In genomic region chr18:12606592-12607315, GRCh38 we compare ENCODE assay signal across 8 cellular contexts. TPM values are rescaled to one million over a fixed set of nuclear protein-coding genes. Genes with fewer than 3 reads are reported as not detected.
A peak's percentile ranks its signal among the peaks of the same experiment; 100 is the strongest.
DNase-seq lines count a peak whose midpoint lies in the region; ATAC-seq and TF ChIP-seq lines count a peak whose summit lies in the region.

No MANE protein-coding gene starts in this region.

- peak overlapping the region; percentile 81 for H3K9ac ChIP-seq in smooth muscle cell (ENCODE audit: low read depth)

- H3K36me3 ChIP-seq in smooth muscle cell (ENCODE audit: low read depth), result no peaks in the 10 kb centered on the region

- H4K20me1 ChIP-seq in smooth muscle cell (ENCODE audit: low read depth), result peaks cover 15% of the 10 kb centered on the region

- H3K9me3 ChIP-seq in smooth muscle cell (replicated peaks; ENCODE audit: low read depth), result no peaks in the 10 kb centered on the region

- H3K27ac ChIP-seq in smooth muscle cell (ENCODE audit: low read depth), result peak overlapping the region; percentile 97

- no peak overlapping the region for H2AFZ ChIP-seq in smooth muscle cell (ENCODE audit: low read depth)

- peaks cover 4% of the 10 kb centered on the region for H3K79me2 ChIP-seq in smooth muscle cell (ENCODE audit: low read depth)

- no peaks in the 10 kb centered on the region for H3K27me3 ChIP-seq in smooth muscle cell (ENCODE audit: low read depth)

- peak; percentile 33 for DNase-seq in HS-5 (ENCODE audit: low read depth)
- peak; percentile 89 for DNase-seq in foreskin melanocyte
- DNase-seq in smooth muscle cell (lab: John Stamatoyannopoulos, UW; ENCODE audit: unreplicated experiment), result no peak
- no peak for DNase-seq in SKM-1 treated with dmso at 0.1 percent for 144 hours (lab: John Stamatoyannopoulos, UW; ENCODE audit: unreplicated experiment)
- no peak for DNase-seq in activated CD8-positive, alpha-beta memory T cell treated with anti-CD3 and anti-CD28 coated beads for 24 hours
- no peak for DNase-seq in activated gamma-delta T cell treated with Interleukin-2 at 50 U/mL for 16 hours

- H3K4me2 ChIP-seq in smooth muscle cell, result peak overlapping the region; percentile 56

- H3K4me3 ChIP-seq in smooth muscle cell, result no peak overlapping the region

- ATAC-seq in SK-N-SH treated with all-trans-retinoic acid at 6 μM for 48 hours (peak; percentile 65), HG02973 (IDR thresholded peaks at IDR 0.05; ENCODE audit: unreplicated experiment) (no peak)

- TF ChIP-seq CTCF in smooth muscle cell (IDR thresholded peaks at IDR 0.05; ENCODE audit: borderline replicate concordance, insufficient read depth, poor library complexity, severe bottlenecking), result no peak

- H3F3A ChIP-seq in smooth muscle cell (ENCODE audit: low read depth), result peaks cover 7% of the 10 kb centered on the region

- WGBS in smooth muscle cell (ENCODE audit: low lambda C conversion rate), result 71% methylated on average over 10 of the region's 10 CpGs

- no peaks in the 10 kb centered on the region for H3K4me1 ChIP-seq in smooth muscle cell (ENCODE audit: low read depth)

TF ChIP-seq in SK-N-SH treated with all-trans-retinoic acid at 6 μM for 48 hours, 23 proteins besides CTCF, POLR2A, EP300 and RAD21:
- no peak for TF ChIP-seq RARB (CRISPR knock-in tag; IDR thresholded peaks at IDR 0.05)
- TF ChIP-seq, protein P1, sequence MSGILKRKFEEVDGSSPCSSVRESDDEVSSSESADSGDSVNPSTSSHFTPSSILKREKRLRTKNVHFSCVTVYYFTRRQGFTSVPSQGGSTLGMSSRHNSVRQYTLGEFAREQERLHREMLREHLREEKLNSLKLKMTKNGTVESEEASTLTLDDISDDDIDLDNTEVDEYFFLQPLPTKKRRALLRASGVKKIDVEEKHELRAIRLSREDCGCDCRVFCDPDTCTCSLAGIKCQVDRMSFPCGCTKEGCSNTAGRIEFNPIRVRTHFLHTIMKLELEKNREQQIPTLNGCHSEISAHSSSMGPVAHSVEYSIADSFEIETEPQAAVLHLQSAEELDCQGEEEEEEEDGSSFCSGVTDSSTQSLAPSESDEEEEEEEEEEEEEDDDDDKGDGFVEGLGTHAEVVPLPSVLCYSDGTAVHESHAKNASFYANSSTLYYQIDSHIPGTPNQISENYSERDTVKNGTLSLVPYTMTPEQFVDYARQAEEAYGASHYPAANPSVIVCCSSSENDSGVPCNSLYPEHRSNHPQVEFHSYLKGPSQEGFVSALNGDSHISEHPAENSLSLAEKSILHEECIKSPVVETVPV (CRISPR knock-in tag; IDR thresholded peaks at IDR 0.05), result no peak
- TF ChIP-seq TSHZ2 (CRISPR knock-in tag; IDR thresholded peaks at IDR 0.05), result no peak
- no peak for TF ChIP-seq OSR1 (CRISPR knock-in tag; IDR thresholded peaks at IDR 0.05)
- TF ChIP-seq PPARA (CRISPR knock-in tag; IDR thresholded peaks at IDR 0.05; ENCODE audit: borderline replicate concordance), result no peak
- TF ChIP-seq ZFP30 (CRISPR knock-in tag; IDR thresholded peaks at IDR 0.05), result no peak
- no peak for TF ChIP-seq ZNF565 (CRISPR knock-in tag; conservative IDR thresholded peaks at IDR 0.05; ENCODE audit: low read depth)
- TF ChIP-seq TCF4 (CRISPR knock-in tag; IDR thresholded peaks at IDR 0.05; ENCODE audit: borderline replicate concordance), result no peak
- no peak for TF ChIP-seq ZFP3 (CRISPR knock-in tag; IDR thresholded peaks at IDR 0.05)
- TF ChIP-seq, protein P2, sequence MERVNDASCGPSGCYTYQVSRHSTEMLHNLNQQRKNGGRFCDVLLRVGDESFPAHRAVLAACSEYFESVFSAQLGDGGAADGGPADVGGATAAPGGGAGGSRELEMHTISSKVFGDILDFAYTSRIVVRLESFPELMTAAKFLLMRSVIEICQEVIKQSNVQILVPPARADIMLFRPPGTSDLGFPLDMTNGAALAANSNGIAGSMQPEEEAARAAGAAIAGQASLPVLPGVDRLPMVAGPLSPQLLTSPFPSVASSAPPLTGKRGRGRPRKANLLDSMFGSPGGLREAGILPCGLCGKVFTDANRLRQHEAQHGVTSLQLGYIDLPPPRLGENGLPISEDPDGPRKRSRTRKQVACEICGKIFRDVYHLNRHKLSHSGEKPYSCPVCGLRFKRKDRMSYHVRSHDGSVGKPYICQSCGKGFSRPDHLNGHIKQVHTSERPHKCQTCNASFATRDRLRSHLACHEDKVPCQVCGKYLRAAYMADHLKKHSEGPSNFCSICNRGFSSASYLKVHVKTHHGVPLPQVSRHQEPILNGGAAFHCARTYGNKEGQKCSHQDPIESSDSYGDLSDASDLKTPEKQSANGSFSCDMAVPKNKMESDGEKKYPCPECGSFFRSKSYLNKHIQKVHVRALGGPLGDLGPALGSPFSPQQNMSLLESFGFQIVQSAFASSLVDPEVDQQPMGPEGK (CRISPR knock-in tag; IDR thresholded peaks at IDR 0.05; ENCODE audit: borderline replicate concordance), result no peak
- TF ChIP-seq, protein P3, sequence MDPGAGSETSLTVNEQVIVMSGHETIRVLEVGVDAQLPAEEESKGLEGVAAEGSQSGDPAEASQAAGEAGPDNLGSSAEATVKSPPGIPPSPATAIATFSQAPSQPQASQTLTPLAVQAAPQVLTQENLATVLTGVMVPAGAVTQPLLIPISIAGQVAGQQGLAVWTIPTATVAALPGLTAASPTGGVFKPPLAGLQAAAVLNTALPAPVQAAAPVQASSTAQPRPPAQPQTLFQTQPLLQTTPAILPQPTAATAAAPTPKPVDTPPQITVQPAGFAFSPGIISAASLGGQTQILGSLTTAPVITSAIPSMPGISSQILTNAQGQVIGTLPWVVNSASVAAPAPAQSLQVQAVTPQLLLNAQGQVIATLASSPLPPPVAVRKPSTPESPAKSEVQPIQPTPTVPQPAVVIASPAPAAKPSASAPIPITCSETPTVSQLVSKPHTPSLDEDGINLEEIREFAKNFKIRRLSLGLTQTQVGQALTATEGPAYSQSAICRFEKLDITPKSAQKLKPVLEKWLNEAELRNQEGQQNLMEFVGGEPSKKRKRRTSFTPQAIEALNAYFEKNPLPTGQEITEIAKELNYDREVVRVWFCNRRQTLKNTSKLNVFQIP (CRISPR knock-in tag; IDR thresholded peaks at IDR 0.05; ENCODE audit: borderline replicate concordance, low read depth), result no peak

RNA-seq across cellular contexts. Expression of gene SPIRE1, which starts 51.2 kb away (rescaled TPM):
- 18.1 and 25.8 TPM in 2 replicates for total RNA-seq in smooth muscle cell
- 12.6 and 12.8 TPM in 2 replicates for polyA plus RNA-seq in smooth muscle cell

Comparison
In these comparisons a context has a peak if more than half of its experiments do, and no peak if none do; other contexts are left out.
1. DNase-seq: peak in HS-5 (single experiment) and foreskin melanocyte (single experiment); none in smooth muscle cell (single experiment), SKM-1 treated with dmso at 0.1 percent for 144 hours (single experiment), activated CD8-positive, alpha-beta memory T cell treated with anti-CD3 and anti-CD28 coated beads for 24 hours (single experiment) and activated gamma-delta T cell treated with Interleukin-2 at 50 U/mL for 16 hours (single experiment).